In the genomic region with DNA sequence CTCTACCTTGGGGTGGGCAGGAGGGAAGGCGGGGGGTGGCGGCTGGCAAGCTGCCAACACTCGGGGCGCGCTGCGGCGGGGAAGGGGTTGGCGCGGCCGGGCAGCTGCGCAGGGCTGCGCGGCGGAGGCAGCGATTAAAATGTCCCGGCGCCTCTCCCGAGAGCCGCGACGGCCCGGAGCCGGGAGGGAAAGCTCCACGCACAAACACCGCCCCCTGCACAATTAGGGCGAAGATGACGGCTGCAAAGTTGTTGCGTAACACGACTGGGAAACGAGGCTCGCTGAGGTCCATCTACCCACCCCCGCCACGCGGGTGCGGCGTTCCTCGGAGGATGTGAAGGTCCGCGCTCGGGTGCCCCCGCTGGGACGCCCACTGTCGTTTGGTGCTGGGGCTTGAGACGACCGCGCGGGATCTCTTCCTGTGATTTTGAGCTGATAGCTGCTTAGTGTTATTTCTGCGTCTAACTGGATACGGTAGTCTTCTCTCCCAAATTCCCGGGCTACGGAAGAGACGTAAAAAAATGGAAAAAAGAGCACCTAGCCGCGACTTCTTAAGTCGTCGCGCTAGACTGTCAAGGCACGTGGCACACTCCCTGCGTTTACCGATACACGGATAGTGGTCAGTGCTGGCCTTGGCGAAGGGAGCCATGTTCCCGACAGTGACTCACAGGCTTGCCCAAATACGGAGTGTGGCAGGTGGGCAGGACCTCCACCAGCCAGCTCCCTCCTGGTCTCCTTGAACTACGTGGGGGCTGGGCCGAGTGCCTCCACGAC, we compare ENCODE assay signal across 8 cellular contexts. TPM values are rescaled to one million over a fixed set of nuclear protein-coding genes. Genes with fewer than 3 reads are reported as not detected.
A peak's percentile ranks its signal among the peaks of the same experiment; 100 is the strongest.
DNase-seq lines count a peak whose midpoint lies in the region; ATAC-seq and TF ChIP-seq lines count a peak whose summit lies in the region.

No MANE protein-coding gene starts in this region.

- H3K4me3 ChIP-seq in HL-60 (replicated peaks; ENCODE audit: insufficient read depth, low read length): peak overlapping the region; percentile 74
- peak overlapping the region; percentile 77 for H3K4me3 ChIP-seq in SU-DHL-6 (ENCODE audit: insufficient read depth, low read length, poor library complexity, severe bottlenecking)

- peak; percentile 76 for DNase-seq in SIG-M5 treated with dmso at 0.1 percent for 504 hours (lab: John Stamatoyannopoulos, UW; ENCODE audit: unreplicated experiment)
- no peak for DNase-seq in SIG-M5 (lab: John Stamatoyannopoulos, UW)
- peak; percentile 67 to 75 for DNase-seq in HL-60 (ENCODE audit: low read depth in 1 of 2, low spot score in 1 of 2)
- peak in 47 of 56 donors; percentile 16 to 77 (median 58) for DNase-seq in amygdala (lab: John Stamatoyannopoulos, UW)
- DNase-seq in left cardiac atrium: peak; percentile 92
- DNase-seq in pons (ENCODE audit: low spot score): peak; percentile 72
- peak; percentile 88 for DNase-seq in ureter (ENCODE audit: low spot score)

- H3K9me2 ChIP-seq in SU-DHL-6 (replicated peaks; ENCODE audit: insufficient read depth, low read length): no peaks in the 10 kb centered on the region

- peak overlapping the region; percentile 67 for H3K9ac ChIP-seq in SU-DHL-6 (ENCODE audit: low read length)

- H3K36me3 ChIP-seq in SU-DHL-6 (ENCODE audit: low read length): no peaks in the 10 kb centered on the region

- TF ChIP-seq CTCF in HL-60 (IDR thresholded peaks at IDR 0.05; ENCODE audit: insufficient read depth, low read length): no peak
- TF ChIP-seq CTCF in SU-DHL-6 (IDR thresholded peaks at IDR 0.05; ENCODE audit: insufficient read depth, low read length, poor library complexity, severe bottlenecking): no peak

- peak overlapping the region; percentile 100 for H2AFZ ChIP-seq in SU-DHL-6 (ENCODE audit: low read depth, low read length, severe bottlenecking)

- H3K4me2 ChIP-seq in SU-DHL-6 (ENCODE audit: low read depth, low read length, poor library complexity, severe bottlenecking): peak overlapping the region; percentile 76

- H3K27me3 ChIP-seq in HL-60 (ENCODE audit: insufficient read depth, poor library complexity, severe bottlenecking): no peaks in the 10 kb centered on the region
- H3K27me3 ChIP-seq in SU-DHL-6 (ENCODE audit: low read length): no peaks in the 10 kb centered on the region

- no peaks in the 10 kb centered on the region for H3F3A ChIP-seq in SU-DHL-6 (ENCODE audit: insufficient read depth)

- intact Hi-C loops in left cardiac atrium (cut with DNase I): loop anchor here (5.0 kb wide), 6 partner anchors 62 to 507 kb away; a partner anchor contains a TSS

- ATAC-seq in left cardiac atrium: peak; percentile 64 to 74

- H4K20me1 ChIP-seq in SU-DHL-6 (ENCODE audit: low read depth, low read length): peaks cover 12% of the 10 kb centered on the region; the same call in 1 of the 2 replicates

- H3K27ac ChIP-seq in HL-60 (replicated peaks) (peak overlapping the region; percentile 79), SU-DHL-6 (ENCODE audit: low read depth, low read length) (no peak overlapping the region)

- H3K9me3 ChIP-seq in SU-DHL-6 (ENCODE audit: insufficient read depth, low read length): no peaks in the 10 kb centered on the region

- H3K79me2 ChIP-seq in SU-DHL-6 (ENCODE audit: insufficient read depth, low read length): peaks cover 8% of the 10 kb centered on the region; the same call in 1 of the 2 replicates

RNA-seq across cellular contexts. Expression of a gene that starts 1.0 kb away (rescaled TPM):
- 10 to 100 TPM; 17.4 to 45.5 TPM for total RNA-seq in left cardiac atrium
- total RNA-seq in ureter: 39.6 TPM
